In genomic region chr19:43316591-43317319, GRCh38 we compare ENCODE assay signal across 1 cellular context.
TF ChIP-seq lines count a peak whose summit lies in the region.

No MANE protein-coding gene starts in this region.

TF ChIP-seq in H1, 55 proteins besides CTCF, POLR2A, EP300 and RAD21:
- TF ChIP-seq, protein P1, sequence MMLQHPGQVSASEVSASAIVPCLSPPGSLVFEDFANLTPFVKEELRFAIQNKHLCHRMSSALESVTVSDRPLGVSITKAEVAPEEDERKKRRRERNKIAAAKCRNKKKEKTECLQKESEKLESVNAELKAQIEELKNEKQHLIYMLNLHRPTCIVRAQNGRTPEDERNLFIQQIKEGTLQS (IDR thresholded peaks at IDR 0.05; ENCODE audit: insufficient read depth, low read depth, low read length): no peak
- no peak for TF ChIP-seq CREB1 (IDR thresholded peaks at IDR 0.05)
- no peak for TF ChIP-seq SIN3A (conservative IDR thresholded peaks at IDR 0.05 in 1 of 2, IDR thresholded peaks at IDR 0.05 in 1 of 2; ENCODE audit: low read depth in 1 of 2, low read length in 2 of 2)
- TF ChIP-seq CBX8 (IDR thresholded peaks at IDR 0.05; ENCODE audit: borderline replicate concordance, low read depth, low read length): no peak
- 0 out of 2 replicates have a peak, but pooled peaks have one; percentile 34 for TF ChIP-seq YY1 (IDR thresholded peaks at IDR 0.05; ENCODE audit: low read depth, low read length)
- no peak for TF ChIP-seq TAF7 (optimal IDR thresholded peaks at IDR 0.05; ENCODE audit: borderline replicate concordance, low read depth, low read length)
- TF ChIP-seq JUN (IDR thresholded peaks at IDR 0.05; ENCODE audit: low read depth, low read length): no peak
- TF ChIP-seq, protein P2, sequence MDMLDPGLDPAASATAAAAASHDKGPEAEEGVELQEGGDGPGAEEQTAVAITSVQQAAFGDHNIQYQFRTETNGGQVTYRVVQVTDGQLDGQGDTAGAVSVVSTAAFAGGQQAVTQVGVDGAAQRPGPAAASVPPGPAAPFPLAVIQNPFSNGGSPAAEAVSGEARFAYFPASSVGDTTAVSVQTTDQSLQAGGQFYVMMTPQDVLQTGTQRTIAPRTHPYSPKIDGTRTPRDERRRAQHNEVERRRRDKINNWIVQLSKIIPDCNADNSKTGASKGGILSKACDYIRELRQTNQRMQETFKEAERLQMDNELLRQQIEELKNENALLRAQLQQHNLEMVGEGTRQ (IDR thresholded peaks at IDR 0.05; ENCODE audit: low read length): no peak
- peak; percentile 49 for TF ChIP-seq ASH2L (IDR thresholded peaks at IDR 0.05; ENCODE audit: low read length)
- TF ChIP-seq TEAD4 (IDR thresholded peaks at IDR 0.05; ENCODE audit: low read depth, low read length): no peak
- no peak for TF ChIP-seq E2F6 (IDR thresholded peaks at IDR 0.05)
- no peak for TF ChIP-seq SUZ12 (IDR thresholded peaks at IDR 0.05; ENCODE audit: low read length)
- no peak for TF ChIP-seq KDM4A (IDR thresholded peaks at IDR 0.05; ENCODE audit: low read depth, low read length, severe bottlenecking)
